ENCODE assay signal across 18 cellular contexts in genomic region chr7:50812109-50812508, GRCh38.
"Had no signal": no experiment of that assay in that cellular context is flagged by ENCODE, and none has a peak within 500 bp of the region (broad histone marks: within the 10 kb centered on the region; RNA-seq: fewer than 3 reads in every experiment).

No MANE protein-coding gene starts in this region.

- ATAC-seq: activated CD4-positive, CD25-positive, alpha-beta regulatory T cell treated with anti-CD3 and anti-CD28 coated beads, Interleukin-2, amount 50 U/mL, for 24 hours; natural killer cell treated with Interleukin-12 subunit alpha and Interleukin-12 subunit beta and Interleukin-15 and Interleukin-18, amount 100 ng/mL, for 72 hours; stimulated activated effector memory CD8-positive, alpha-beta T cell treated with anti-CD3 and anti-CD28 coated beads, Interleukin-12 subunit alpha, Interleukin-12 subunit beta, amount 100 ng/mL, for 72 hours had no signal

- H3K9me3 ChIP-seq: lower lobe of right lung, mucosa of descending colon, thoracic aorta had no signal

- H3K36me3 ChIP-seq: lower lobe of right lung, thoracic aorta had no signal

- H2AFZ ChIP-seq: hepatocyte had no signal

- DNase-seq: activated CD4-positive, alpha-beta T cell treated with anti-CD3 and anti-CD28 coated beads for 48 hours; activated CD4-positive, alpha-beta T cell treated with anti-CD3 and anti-CD28 coated beads, Interleukin-2, amount 50 U/mL, for 48 hours; activated CD8-positive, alpha-beta memory T cell treated with anti-CD3 and anti-CD28 coated beads for 24 hours; activated effector memory CD4-positive, alpha-beta T cell treated with Interleukin-2 at 50 U/mL for 16 hours; activated naive CD4-positive, alpha-beta T cell treated with Interleukin-2 at 50 U/mL for 16 hours; glutamatergic neuron; posterior cingulate gyrus; stimulated activated CD4-positive, alpha-beta T cell treated with anti-CD3 and anti-CD28 coated beads, Interleukin-4, amount 100 ng/mL, for 24 hours; T-helper 9 cell had no signal

- H3K79me2 ChIP-seq: hepatocyte had no signal

- H3K27ac ChIP-seq: epithelial cell of prostate, hepatocyte, lower lobe of right lung, thoracic aorta, VCaP had no signal

- H3K27me3 ChIP-seq: hepatocyte had no signal

- H3K4me3 ChIP-seq: hepatocyte, lower lobe of right lung, mucosa of descending colon, thoracic aorta had no signal

- H3K4me2 ChIP-seq: hepatocyte had no signal
